Comparison of ENCODE assay signal across 29 cellular contexts in the genomic region with DNA sequence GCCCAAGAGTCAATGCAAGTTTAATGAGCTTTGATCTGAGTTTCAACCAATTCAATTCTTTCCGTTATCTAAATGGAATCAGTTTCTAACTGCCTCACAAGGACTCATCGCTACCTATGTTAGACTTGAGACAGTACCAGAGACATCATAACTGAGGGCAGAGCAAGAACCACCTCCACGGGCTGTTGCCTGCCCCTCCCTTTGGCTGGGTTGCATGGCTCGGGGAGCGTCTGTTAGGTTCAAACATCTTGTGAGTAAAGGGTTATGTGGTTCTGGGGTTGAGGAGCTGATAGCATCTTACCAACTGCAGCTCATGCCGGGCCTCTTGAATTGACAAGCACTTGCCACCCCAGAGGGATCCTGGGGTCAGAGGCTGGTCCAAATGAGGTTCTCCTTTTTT.
DNase-seq lines count a peak whose midpoint lies in the region; ATAC-seq lines count a peak whose summit lies in the region.
"Had no signal": no experiment of that assay in that cellular context is flagged by ENCODE, and none has a peak within 500 bp of the region (broad histone marks: within the 10 kb centered on the region; RNA-seq: fewer than 3 reads in every experiment).

No MANE protein-coding gene starts in this region.

- peak; percentile 24 to 26 for DNase-seq in activated CD4-positive, alpha-beta T cell treated with anti-CD3 and anti-CD28 coated beads, Interleukin-2, amount 50 U/mL, for 48 hours
- DNase-seq in activated CD4-positive, alpha-beta T cell treated with anti-CD3 and anti-CD28 coated beads for 1 hour, result no peak
- DNase-seq in stimulated activated CD4-positive, alpha-beta T cell treated with anti-CD3 and anti-CD28 coated beads, Interleukin-15, amount 100 ng/mL, for 24 hours, result peak; percentile 55
- no peak for DNase-seq in stimulated activated CD4-positive, alpha-beta T cell treated with anti-CD3 and anti-CD28 coated beads, Interleukin-4, amount 100 ng/mL, for 1 hour
- DNase-seq in activated T-helper 2 cell treated with anti-CD3 and anti-CD28 coated beads, Interferon-gamma antibody, Interleukin-2, Interleukin-4, amounts not matched to agents 10 μg/mL and 5 μg/mL and 100 μg/mL, durations not matched to agents 14 hours and 24 hours and 36 hours (ENCODE audit: low spot score), result peak; percentile 51
- DNase-seq in NCI-H526 treated with DMSO at 0.1 percent for 48 hours (lab: John Stamatoyannopoulos, UW) (no peak), NCI-H146 treated with DMSO at 0.1 percent for 48 hours (lab: John Stamatoyannopoulos, UW; ENCODE audit: unreplicated experiment) (no peak)
- DNase-seq: activated CD4-positive, CD25-positive, alpha-beta regulatory T cell; activated CD8-positive, alpha-beta memory T cell treated with anti-CD3 and anti-CD28 coated beads, Interleukin-2, amount 10 ng/mL, durations not matched to agents 7 days and 5 days; activated gamma-delta T cell treated with Interleukin-2 at 50 U/mL for 16 hours; cerebellar nuclear complex; dermis blood vessel endothelial cell; DMS79; endodermal cell; foreskin fibroblast; H9; islet precursor cell; left ventricle myocardium inferior; mesendoderm; NCI-H1417; NCI-H2029 treated with DMSO at 0.1 percent for 48 hours; NCI-H524 treated with DMSO at 0.1 percent for 48 hours; NK-92 treated with Interleukin-12 subunit alpha and Interleukin-12 subunit beta, amount 100 ng/mL, for 24 hours; right cardiac atrium; upper lobe of right lung had no signal

- peak overlapping the region; percentile 14 for H3K27ac Mint-ChIP-seq in activated T-helper 2 cell treated with anti-CD3 and anti-CD28 coated beads, Interferon-gamma antibody, Interleukin-2, Interleukin-4, amounts not matched to agents 10 μg/mL and 5 μg/mL and 100 μg/mL, durations not matched to agents 14 hours and 24 hours and 36 hours
- H3K27ac Mint-ChIP-seq: activated CD8-positive, alpha-beta memory T cell treated with anti-CD3 and anti-CD28 coated beads, Interleukin-2, amount 10 ng/mL, durations not matched to agents 7 days and 5 days; brain; endodermal cell; H9; stimulated activated memory B cell treated with anti-CD40 and anti-IgM and Interleukin-4, amounts not matched to agents 10 μg/mL and 1 μg/mL and 100 μg/mL, for 72 hours had no signal

- H3K9me3 Mint-ChIP-seq in activated T-helper 2 cell treated with anti-CD3 and anti-CD28 coated beads, Interferon-gamma antibody, Interleukin-2, Interleukin-4, amounts not matched to agents 10 μg/mL and 5 μg/mL and 100 μg/mL, durations not matched to agents 14 hours and 24 hours and 36 hours, result no peaks in the 10 kb centered on the region
- H3K9me3 Mint-ChIP-seq: endodermal cell; H9; neural crest cell; stimulated activated memory B cell treated with anti-CD40 and anti-IgM and Interleukin-4, amounts not matched to agents 10 μg/mL and 1 μg/mL and 100 μg/mL, for 72 hours had no signal

- H3K36me3 Mint-ChIP-seq in activated T-helper 2 cell treated with anti-CD3 and anti-CD28 coated beads, Interferon-gamma antibody, Interleukin-2, Interleukin-4, amounts not matched to agents 10 μg/mL and 5 μg/mL and 100 μg/mL, durations not matched to agents 14 hours and 24 hours and 36 hours (ENCODE audit: low read depth), result no peaks in the 10 kb centered on the region
- H3K36me3 Mint-ChIP-seq: activated CD8-positive, alpha-beta memory T cell treated with anti-CD3 and anti-CD28 coated beads, Interleukin-2, amount 10 ng/mL, durations not matched to agents 7 days and 5 days; brain; stimulated activated memory B cell treated with anti-CD40 and anti-IgM and Interleukin-4, amounts not matched to agents 10 μg/mL and 1 μg/mL and 100 μg/mL, for 72 hours had no signal

- peaks cover 22% of the 10 kb centered on the region for H3K4me1 Mint-ChIP-seq in activated T-helper 2 cell treated with anti-CD3 and anti-CD28 coated beads, Interferon-gamma antibody, Interleukin-2, Interleukin-4, amounts not matched to agents 10 μg/mL and 5 μg/mL and 100 μg/mL, durations not matched to agents 14 hours and 24 hours and 36 hours (ENCODE audit: low read depth)
- H3K4me1 Mint-ChIP-seq: activated CD8-positive, alpha-beta memory T cell treated with anti-CD3 and anti-CD28 coated beads, Interleukin-2, amount 10 ng/mL, durations not matched to agents 7 days and 5 days; stimulated activated memory B cell treated with anti-CD40 and anti-IgM and Interleukin-4, amounts not matched to agents 10 μg/mL and 1 μg/mL and 100 μg/mL, for 72 hours had no signal

- no peak overlapping the region for H3K4me3 Mint-ChIP-seq in activated T-helper 2 cell treated with anti-CD3 and anti-CD28 coated beads, Interferon-gamma antibody, Interleukin-2, Interleukin-4, amounts not matched to agents 10 μg/mL and 5 μg/mL and 100 μg/mL, durations not matched to agents 14 hours and 24 hours and 36 hours (ENCODE audit: low read depth)
- H3K4me3 Mint-ChIP-seq: activated CD8-positive, alpha-beta memory T cell treated with anti-CD3 and anti-CD28 coated beads, Interleukin-2, amount 10 ng/mL, durations not matched to agents 7 days and 5 days; brain; endodermal cell; H9; neural crest cell; stimulated activated memory B cell treated with anti-CD40 and anti-IgM and Interleukin-4, amounts not matched to agents 10 μg/mL and 1 μg/mL and 100 μg/mL, for 72 hours had no signal

- intact Hi-C loops in activated T-helper 2 cell treated with anti-CD3 and anti-CD28 coated beads, Interferon-gamma antibody, Interleukin-2, Interleukin-4, amounts not matched to agents 10 μg/mL and 5 μg/mL and 100 μg/mL, durations not matched to agents 14 hours and 24 hours and 36 hours (cut with micrococcal nuclease), result loop anchor here (1.0 kb wide), 2 partner anchors 19 to 393 kb away; no protein-coding TSS in a partner anchor

- ATAC-seq in HG03135 (IDR thresholded peaks at IDR 0.05; ENCODE audit: unreplicated experiment), result no peak
- ATAC-seq: activated CD8-positive, alpha-beta memory T cell treated with anti-CD3 and anti-CD28 coated beads, Interleukin-2, amount 10 ng/mL, durations not matched to agents 7 days and 5 days; right cardiac atrium; stimulated activated memory B cell treated with anti-CD40 and anti-IgM and Interleukin-4, amounts not matched to agents 10 μg/mL and 1 μg/mL and 100 μg/mL, for 72 hours; upper lobe of right lung had no signal

- H3K27me3 Mint-ChIP-seq in activated T-helper 2 cell treated with anti-CD3 and anti-CD28 coated beads, Interferon-gamma antibody, Interleukin-2, Interleukin-4, amounts not matched to agents 10 μg/mL and 5 μg/mL and 100 μg/mL, durations not matched to agents 14 hours and 24 hours and 36 hours (ENCODE audit: low read depth), result peaks cover 21% of the 10 kb centered on the region
- H3K27me3 Mint-ChIP-seq: brain; stimulated activated memory B cell treated with anti-CD40 and anti-IgM and Interleukin-4, amounts not matched to agents 10 μg/mL and 1 μg/mL and 100 μg/mL, for 72 hours had no signal

Comparison
In these comparisons a context has a peak if more than half of its experiments do, and no peak if none do; other contexts are left out.
1. DNase-seq: peak in activated CD4-positive, alpha-beta T cell treated with anti-CD3 and anti-CD28 coated beads, Interleukin-2, amount 50 U/mL, for 48 hours (2 of 2), stimulated activated CD4-positive, alpha-beta T cell treated with anti-CD3 and anti-CD28 coated beads, Interleukin-15, amount 100 ng/mL, for 24 hours (single experiment) and activated T-helper 2 cell treated with anti-CD3 and anti-CD28 coated beads, Interferon-gamma antibody, Interleukin-2, Interleukin-4, amounts not matched to agents 10 μg/mL and 5 μg/mL and 100 μg/mL, durations not matched to agents 14 hours and 24 hours and 36 hours (single experiment); none in activated CD4-positive, alpha-beta T cell treated with anti-CD3 and anti-CD28 coated beads for 1 hour (single experiment), stimulated activated CD4-positive, alpha-beta T cell treated with anti-CD3 and anti-CD28 coated beads, Interleukin-4, amount 100 ng/mL, for 1 hour (single experiment), NCI-H526 treated with DMSO at 0.1 percent for 48 hours (single experiment) and NCI-H146 treated with DMSO at 0.1 percent for 48 hours (single experiment).